In the genomic region with DNA sequence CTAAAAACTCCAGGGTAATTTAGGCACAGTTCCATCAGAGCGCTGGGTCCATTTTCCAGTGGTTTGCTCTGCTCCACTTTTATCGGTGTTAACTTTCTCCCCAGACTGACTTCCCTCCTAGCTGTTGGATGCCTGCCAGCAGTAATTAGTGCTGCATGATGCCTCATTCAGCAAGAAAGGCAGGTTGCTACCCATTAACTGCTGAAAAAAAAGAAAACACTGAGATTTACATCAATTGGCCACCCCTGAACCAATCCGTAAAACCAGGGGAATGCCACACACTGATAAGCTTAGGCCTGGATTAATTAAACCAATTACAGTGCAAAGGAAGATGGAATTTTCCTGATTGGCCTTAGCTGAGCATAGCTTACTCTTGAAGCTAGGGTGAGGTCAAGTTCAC, we compare ENCODE assay signal across 11 cellular contexts.
DNase-seq lines count a peak whose midpoint lies in the region; ATAC-seq and TF ChIP-seq lines count a peak whose summit lies in the region.
"Had no signal": no experiment of that assay in that cellular context is flagged by ENCODE, and none has a peak within 500 bp of the region (broad histone marks: within the 10 kb centered on the region; RNA-seq: fewer than 3 reads in every experiment).

No MANE protein-coding gene starts in this region.

- ATAC-seq in HG03025 (IDR thresholded peaks at IDR 0.05; ENCODE audit: low FRiP score, unreplicated experiment) = no peak

- no peak overlapping the region for H3K4me3 ChIP-seq in epithelial cell of proximal tubule (ENCODE audit: low read depth, low read length)
- H3K4me3 ChIP-seq: thoracic aorta had no signal

- in situ Hi-C loops in GM13977 (cut with MboI; ENCODE audit: low pct_unique_long_range_greater_than_20kb, low sequenced_read_pairs, unreplicated experiment) = no loop called here

- TF ChIP-seq CTCF in epithelial cell of proximal tubule (conservative IDR thresholded peaks at IDR 0.05; ENCODE audit: low read depth, low read length) = no peak
- no peak for TF ChIP-seq CTCF in GM13977 (IDR thresholded peaks at IDR 0.05; ENCODE audit: extremely low read depth, insufficient read depth, missing control alignments)

- peak; percentile 7 for DNase-seq in Ammon's horn (ENCODE audit: low spot score)
- DNase-seq in NCI-H128 (lab: John Stamatoyannopoulos, UW; ENCODE audit: unreplicated experiment) = peak; percentile 67
- peak; percentile 82 for DNase-seq in NCI-H82 (lab: John Stamatoyannopoulos, UW)
- peak; percentile 74 for DNase-seq in epithelial cell of proximal tubule (ENCODE audit: low read depth)
- DNase-seq in GDM1 (lab: John Stamatoyannopoulos, UW) = no peak
- DNase-seq in CD1c-positive myeloid dendritic cell (ENCODE audit: extremely low spot score) = no peak
- no peak for DNase-seq in GM13977 (ENCODE audit: low spot score)
- DNase-seq: effector memory CD4-positive, alpha-beta T cell; T1000 had no signal

Comparison
In these comparisons a context has a peak if more than half of its experiments do, and no peak if none do; other contexts are left out.
1. DNase-seq: peak in Ammon's horn (single experiment), NCI-H128 (single experiment), NCI-H82 (single experiment) and epithelial cell of proximal tubule (single experiment); none in GDM1 (single experiment), CD1c-positive myeloid dendritic cell (single experiment) and GM13977 (single experiment).